6 cellular contexts compared by ENCODE assay signal in genomic region chr7:57342954-57343353, GRCh38.
"Had no signal": no experiment of that assay in that cellular context is flagged by ENCODE, and none has a peak within 500 bp of the region (broad histone marks: within the 10 kb centered on the region; RNA-seq: fewer than 3 reads in every experiment).

No MANE protein-coding gene starts in this region.

- H2AFZ ChIP-seq: GM23338 had no signal

- H3K36me3 Mint-ChIP-seq: IgD-negative memory B cell had no signal

- H3K27ac Mint-ChIP-seq: GM23338, H9 had no signal

- H3K4me3 ChIP-seq: GM23338 had no signal

- H3K4me3 Mint-ChIP-seq: GM23338, H9, IgD-negative memory B cell had no signal

- DNase-seq: H9, HCEC 1CT had no signal

- H3K4me1 Mint-ChIP-seq: GM23338, H9 had no signal

- FAIRE-seq: H1, H54 had no signal

- H3K27me3 Mint-ChIP-seq: IgD-negative memory B cell had no signal

- ATAC-seq: GM23338 had no signal

- H3K4me2 ChIP-seq: GM23338 had no signal
